ENCODE assay signal across 30 cellular contexts in the genomic region with DNA sequence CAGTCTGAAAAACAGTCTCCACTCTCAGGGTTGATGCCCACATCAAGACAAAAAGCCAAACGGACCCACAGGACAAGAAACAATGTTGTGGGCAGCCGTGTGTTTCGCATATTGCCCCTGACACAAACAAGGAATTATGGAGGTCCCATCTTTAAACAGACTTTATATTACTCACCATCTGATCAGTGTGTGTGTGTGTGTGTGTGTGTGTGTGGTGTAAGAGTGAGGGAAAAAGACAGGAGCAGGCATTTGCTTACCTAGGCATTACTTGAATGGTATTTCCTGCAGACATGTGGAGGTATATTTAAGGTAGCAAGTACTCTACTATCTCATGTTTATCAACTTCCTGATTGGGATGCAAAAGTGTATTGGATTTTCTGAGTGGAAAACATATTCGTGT.
DNase-seq lines count a peak whose midpoint lies in the region; ATAC-seq and TF ChIP-seq lines count a peak whose summit lies in the region.
"Had no signal": no experiment of that assay in that cellular context is flagged by ENCODE, and none has a peak within 500 bp of the region (broad histone marks: within the 10 kb centered on the region; RNA-seq: fewer than 3 reads in every experiment).

No MANE protein-coding gene starts in this region.

- no peak overlapping the region for H4K91ac ChIP-seq in trophoblast cell (ENCODE audit: low read depth, low read length)

- TF ChIP-seq CTCF in OCI-LY7 (conservative IDR thresholded peaks at IDR 0.05; ENCODE audit: low read length) (no peak), left ventricle myocardium inferior (IDR thresholded peaks at IDR 0.05; ENCODE audit: borderline replicate concordance) (no peak)

- no CpG with 5 or more reads among the region's 4 CpGs for WGBS in trophoblast cell (ENCODE audit: extremely low coverage, insufficient coverage, insufficient read length)

- H3K27me3 ChIP-seq in BLaER1 (no peaks in the 10 kb centered on the region), trophoblast cell (ENCODE audit: insufficient read depth, low read length) (no peaks in the 10 kb centered on the region), left ventricle myocardium inferior (ENCODE audit: low read depth) (no peaks in the 10 kb centered on the region)
- H3K27me3 ChIP-seq: body of pancreas had no signal

- H4K12ac ChIP-seq in trophoblast cell (ENCODE audit: low read depth, low read length) = no peak overlapping the region

- H4K20me1 ChIP-seq in BLaER1 (no peaks in the 10 kb centered on the region), OCI-LY7 (ENCODE audit: insufficient read depth, low read length) (no peaks in the 10 kb centered on the region)

- H3K18ac ChIP-seq in trophoblast cell (ENCODE audit: low read length) = no peak overlapping the region

- POLR2A ChIA-PET in OCI-LY7 (lab: Charles Lee) = no interaction called here

- H3K4me1 ChIP-seq in BLaER1 = peaks cover 75% of the 10 kb centered on the region
- peaks cover 68% of the 10 kb centered on the region for H3K4me1 ChIP-seq in OCI-LY7 (ENCODE audit: insufficient read depth, low read length, poor library complexity, severe bottlenecking)
- peaks cover 16 to 24% of the 10 kb centered on the region in 2 experiments for H3K4me1 ChIP-seq in trophoblast cell (ENCODE audit: control insufficient read depth in 1 of 2, insufficient read depth in 2 of 2, low read length in 2 of 2)
- peaks cover 49% of the 10 kb centered on the region for H3K4me1 ChIP-seq in left ventricle myocardium inferior

- intact Hi-C loops in OCI-LY7 (cut with micrococcal nuclease; ENCODE audit: unreplicated experiment) = no loop called here
- intact Hi-C loops in left ventricle myocardium inferior (cut with micrococcal nuclease) = no loop called here

- CTCF ChIA-PET in OCI-LY7 (lab: Charles Lee; ENCODE audit: unreplicated experiment) = no interaction called here

- peaks cover 14% of the 10 kb centered on the region for H3K79me1 ChIP-seq in trophoblast cell (ENCODE audit: low read length)

- H3K9me3 ChIP-seq in BLaER1 (no peaks in the 10 kb centered on the region), OCI-LY7 (ENCODE audit: low read length) (no peaks in the 10 kb centered on the region), trophoblast cell (ENCODE audit: insufficient read depth, low read depth, low read length) (no peaks in the 10 kb centered on the region), left ventricle myocardium inferior (replicated peaks) (no peaks in the 10 kb centered on the region)
- H3K9me3 ChIP-seq: A549, body of pancreas had no signal

- H3K27ac ChIP-seq in BLaER1 = no peak overlapping the region
- no peak overlapping the region for H3K27ac ChIP-seq in OCI-LY7 (ENCODE audit: low read depth, low read length, poor library complexity, severe bottlenecking)
- H3K27ac ChIP-seq in trophoblast cell (ENCODE audit: low read depth, low read length) = no peak overlapping the region
- no peak overlapping the region for H3K27ac ChIP-seq in left ventricle myocardium inferior (replicated peaks)
- H3K27ac ChIP-seq: A549 had no signal

- H3K9me2 ChIP-seq in OCI-LY7 (ENCODE audit: insufficient read depth, low read length) = no peaks in the 10 kb centered on the region

- no peak for ATAC-seq in GM19328 (IDR thresholded peaks at IDR 0.05; ENCODE audit: unreplicated experiment)
- ATAC-seq in HG02884 (IDR thresholded peaks at IDR 0.05; ENCODE audit: unreplicated experiment) = no peak
- ATAC-seq: A549, body of pancreas, HepG2, left cardiac atrium, Panc1 had no signal

- H3K4me2 ChIP-seq in BLaER1 (peak overlapping the region; percentile 83), OCI-LY7 (ENCODE audit: low read length) (no peak overlapping the region; the same call in 1 of the 2 replicates), trophoblast cell (ENCODE audit: low read length) (no peak overlapping the region)

- no peak overlapping the region for H4K8ac ChIP-seq in trophoblast cell (ENCODE audit: low read depth, low read length)

- H3K36me3 ChIP-seq in BLaER1 (no peaks in the 10 kb centered on the region), OCI-LY7 (ENCODE audit: insufficient read depth, low read length) (no peaks in the 10 kb centered on the region), trophoblast cell (ENCODE audit: control insufficient read depth in 1 of 2, insufficient read depth in 2 of 2, low read length in 2 of 2) (no peaks in the 10 kb centered on the region), left ventricle myocardium inferior (no peaks in the 10 kb centered on the region)

- no peaks in the 10 kb centered on the region for H3K79me2 ChIP-seq in OCI-LY7 (ENCODE audit: insufficient read depth, low read depth, low read length)
- H3K79me2 ChIP-seq in trophoblast cell (ENCODE audit: control insufficient read depth, insufficient read depth, low read length, poor library complexity) = peaks cover 8% of the 10 kb centered on the region

- no peak overlapping the region for H2BK12ac ChIP-seq in trophoblast cell (ENCODE audit: low read length)

- H2AFZ ChIP-seq in OCI-LY7 (ENCODE audit: low read length) (peak overlapping the region; percentile 1; the same call in 1 of the 2 replicates), trophoblast cell (ENCODE audit: insufficient read depth, low read length, poor library complexity) (no peak overlapping the region)

- H3K4me3 ChIP-seq in BLaER1 (no peak overlapping the region), OCI-LY7 (ENCODE audit: low read depth, low read length, poor library complexity, severe bottlenecking) (no peak overlapping the region), trophoblast cell (ENCODE audit: low read depth, low read length) (no peak overlapping the region), left ventricle myocardium inferior (no peak overlapping the region)
- H3K4me3 ChIP-seq: A549, body of pancreas had no signal

- peak overlapping the region; percentile 38 for H2BK120ac ChIP-seq in trophoblast cell (ENCODE audit: insufficient read depth, low read length, poor library complexity)

- H3K4ac ChIP-seq in trophoblast cell (ENCODE audit: low read depth, low read length) = no peak overlapping the region

- DNase-seq in OCI-LY7 (ENCODE audit: low spot score) (no peak), islet precursor cell (peak; percentile 54), trophoblast cell (no peak), NCI-H1092 treated with DMSO at 0.1 percent for 48 hours (lab: John Stamatoyannopoulos, UW) (no peak), left ventricle myocardium inferior (no peak)
- DNase-seq: activated CD4-positive, alpha-beta memory T cell treated with anti-CD3 and anti-CD28 coated beads for 36 hours; activated CD4-positive, CD25-positive, alpha-beta regulatory T cell treated with anti-CD3 and anti-CD28 coated beads, Interleukin-2, amount 50 U/mL, for 72 hours; activated CD8-positive, alpha-beta memory T cell treated with anti-CD3 and anti-CD28 coated beads, Interleukin-2, amount 50 U/mL, for 4 hours; activated naive CD4-positive, alpha-beta T cell treated with anti-CD3 and anti-CD28 coated beads for 36 hours; body of pancreas; CD4-positive, alpha-beta memory T cell; H7; hippocampal formation; Karpas-422; left cardiac atrium; MV-4-11; NCI-H1436 treated with DMSO at 0.1 percent for 48 hours; NCI-H2081 treated with DMSO at 0.1 percent for 48 hours; NCI-H226; NCI-H526 treated with DMSO at 0.1 percent for 48 hours; SHP77; stimulated activated CD4-positive, alpha-beta T cell treated with anti-CD3 and anti-CD28 coated beads, Interleukin-4, amount 100 ng/mL, for 24 hours; substantia nigra; T-helper 2 cell had no signal

- no TSS peak for BruUV-seq in OCI-LY7 (replicated peaks; lab: Mats Ljungman, UMichigan)

- H2AK5ac ChIP-seq in trophoblast cell (ENCODE audit: low read length) = peak overlapping the region; percentile 68

- no peak overlapping the region for H3K23ac ChIP-seq in trophoblast cell (ENCODE audit: low read length)

- no peak overlapping the region for H2BK5ac ChIP-seq in trophoblast cell (ENCODE audit: low read depth, low read length, poor library complexity)

- no peak overlapping the region for H3K9ac ChIP-seq in BLaER1
- no peak overlapping the region for H3K9ac ChIP-seq in trophoblast cell (ENCODE audit: low read length)

- H3K14ac ChIP-seq in trophoblast cell (ENCODE audit: low read length) = no peak overlapping the region
